ENCODE assay signal across 17 cellular contexts in the genomic region with DNA sequence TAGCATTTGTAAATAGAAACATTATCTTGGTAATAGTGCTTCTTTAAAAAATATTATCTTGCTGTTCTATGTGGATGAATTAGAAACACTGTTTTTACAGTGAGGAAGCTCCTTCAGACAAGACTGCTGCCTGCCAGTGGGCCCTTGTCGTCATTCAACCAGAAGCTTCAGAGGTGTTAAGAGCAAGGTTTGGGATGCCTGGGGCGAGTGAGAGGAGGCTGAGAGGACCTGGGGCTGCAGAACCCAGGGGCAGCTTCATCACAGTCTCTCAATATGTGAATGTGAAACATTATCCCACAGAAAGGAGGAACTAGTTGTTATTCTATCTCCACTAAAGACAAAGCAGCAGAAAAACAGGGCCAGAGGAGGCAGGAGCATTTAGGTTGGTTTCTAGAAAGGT. TPM values are rescaled to one million over a fixed set of nuclear protein-coding genes. Genes with fewer than 3 reads are reported as not detected.
DNase-seq lines count a peak whose midpoint lies in the region; ATAC-seq and TF ChIP-seq lines count a peak whose summit lies in the region.
"Had no signal": no experiment of that assay in that cellular context is flagged by ENCODE, and none has a peak within 500 bp of the region (broad histone marks: within the 10 kb centered on the region; RNA-seq: fewer than 3 reads in every experiment).

No MANE protein-coding gene starts in this region.

- H3K4me3 Mint-ChIP-seq in mesothelial cell of epicardium: no peak overlapping the region
- H3K4me3 Mint-ChIP-seq: B cell; CD8-positive, alpha-beta T cell; GM23338; IgD-negative memory B cell had no signal

- H3K9me3 ChIP-seq in esophagus muscularis mucosa: no peaks in the 10 kb centered on the region
- H3K9me3 ChIP-seq: BLaER1 treated with 17β-estradiol and CSF1 and Interleukin-3, amounts not matched to agents 10 nM and 100 nM had no signal

- no peaks in the 10 kb centered on the region for H3K9me3 Mint-ChIP-seq in mesothelial cell of epicardium
- H3K9me3 Mint-ChIP-seq: CD8-positive, alpha-beta T cell; GM23338 had no signal

- peak overlapping the region; percentile 4 for H3K27ac Mint-ChIP-seq in mesothelial cell of epicardium
- H3K27ac Mint-ChIP-seq: B cell; CD8-positive, alpha-beta T cell; GM23338; IgD-negative memory B cell had no signal

- intact Hi-C loops in esophagus muscularis mucosa (cut with DNase I): no loop called here

- H3K27ac ChIP-seq in esophagus muscularis mucosa (replicated peaks in 1 of 4): no peak overlapping the region
- H3K27ac ChIP-seq: BLaER1 treated with 17β-estradiol and CSF1 and Interleukin-3, amounts not matched to agents 10 nM and 100 nM had no signal

- in situ Hi-C loops in G401 (cut with HindIII; ENCODE audit: low sequenced_read_pairs): no loop called here

- TF ChIP-seq CTCF in esophagus muscularis mucosa (IDR thresholded peaks at IDR 0.05) (no peak), mesothelial cell of epicardium (IDR thresholded peaks at IDR 0.05; ENCODE audit: unreplicated experiment) (no peak)

- H3K36me3 Mint-ChIP-seq in mesothelial cell of epicardium: no peaks in the 10 kb centered on the region
- H3K36me3 Mint-ChIP-seq: CD8-positive, alpha-beta T cell; IgD-negative memory B cell had no signal

- no peaks in the 10 kb centered on the region for H3K36me3 ChIP-seq in esophagus muscularis mucosa
- H3K36me3 ChIP-seq: BLaER1 treated with 17β-estradiol and CSF1 and Interleukin-3, amounts not matched to agents 10 nM and 100 nM had no signal

- no peak for ATAC-seq in HG02973 (IDR thresholded peaks at IDR 0.05; ENCODE audit: unreplicated experiment)
- ATAC-seq in GM18511 (IDR thresholded peaks at IDR 0.05; ENCODE audit: unreplicated experiment): no peak
- ATAC-seq in HG03442 (IDR thresholded peaks at IDR 0.05; ENCODE audit: unreplicated experiment): no peak
- ATAC-seq: CD8-positive, alpha-beta T cell; GM23338; HepG2 had no signal

- no peaks in the 10 kb centered on the region for H3K4me1 ChIP-seq in esophagus muscularis mucosa

- WGBS in esophagus muscularis mucosa: 49% methylated on average over 2 of the region's 2 CpGs

- no peak for TF ChIP-seq POLR2A in esophagus muscularis mucosa (IDR thresholded peaks at IDR 0.05; ENCODE audit: low read depth)

- no peak overlapping the region for H3K4me3 ChIP-seq in esophagus muscularis mucosa
- H3K4me3 ChIP-seq: BLaER1 treated with 17β-estradiol and CSF1 and Interleukin-3, amounts not matched to agents 10 nM and 100 nM; GM23338 had no signal

- TF ChIP-seq EP300 in esophagus muscularis mucosa (IDR thresholded peaks at IDR 0.05): no peak

- H3K27me3 Mint-ChIP-seq in mesothelial cell of epicardium (ENCODE audit: low read depth): peaks cover 23% of the 10 kb centered on the region

- peak; percentile 37 for DNase-seq in G401 (ENCODE audit: low spot score)
- peak; percentile 41 for DNase-seq in NCI-H69 (lab: John Stamatoyannopoulos, UW)
- peak; percentile 72 for DNase-seq in esophagus muscularis mucosa (ENCODE audit: extremely low spot score)
- DNase-seq in mesothelial cell of epicardium (ENCODE audit: low spot score in 2 of 2, unreplicated experiment in 2 of 2): no peak
- DNase-seq: Calu3; CD8-positive, alpha-beta T cell; DND-41; EL; HCEC 1CT had no signal

- H3K27me3 ChIP-seq in esophagus muscularis mucosa: peaks cover 0 to 38% (median 0%) of the 10 kb centered on the region in 4 donors
- H3K27me3 ChIP-seq: BLaER1 treated with 17β-estradiol and CSF1 and Interleukin-3, amounts not matched to agents 10 nM and 100 nM had no signal

- no peaks in the 10 kb centered on the region for H3K4me1 Mint-ChIP-seq in mesothelial cell of epicardium
- H3K4me1 Mint-ChIP-seq: B cell, GM23338, IgD-negative memory B cell had no signal

RNA-seq across cellular contexts. Expression of a gene that starts 8.1 kb away (rescaled TPM):
- not detected in 2 replicates for total RNA-seq in G401 (2014; rRNA removed; shearing (Covaris generic))
- 1 to 10 TPM in 2 of 4 donors, under 1 TPM in 2; 0.84 to 2.1 (median 1.3) TPM for total RNA-seq in esophagus muscularis mucosa
- 7.4 to 8.8 TPM (median 8.7 TPM) in 3 replicates for total RNA-seq in mesothelial cell of epicardium
- total RNA-seq: B cell; Calu3; CD8-positive, alpha-beta T cell; HepG2 had no signal

Comparison
In these comparisons a context has a peak if more than half of its experiments do, and no peak if none do; other contexts are left out.
1. DNase-seq: peak in G401 (single experiment), NCI-H69 (single experiment) and esophagus muscularis mucosa (single experiment); none in mesothelial cell of epicardium (0 of 2).